ENCODE assay signal across 8 cellular contexts in the genomic region with DNA sequence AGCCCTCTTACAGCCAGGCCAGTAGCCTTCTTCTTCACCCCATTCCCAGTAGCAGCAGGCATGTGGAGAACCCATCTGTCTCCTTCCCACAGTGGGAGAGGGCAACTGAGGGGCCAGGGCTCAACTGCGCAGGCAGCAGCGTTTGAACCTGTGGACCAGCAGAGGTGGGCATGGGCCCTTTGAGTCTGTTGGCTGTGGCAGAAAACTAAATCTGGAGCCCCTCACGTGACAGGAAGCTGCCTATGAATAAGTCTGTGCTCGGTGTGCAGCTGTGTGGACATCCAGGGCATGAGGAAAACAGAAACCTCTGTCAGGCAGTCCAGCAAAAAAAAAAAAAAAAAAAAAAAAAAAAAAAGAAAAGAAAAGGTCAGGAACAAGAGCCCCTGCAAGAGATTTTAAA.
A peak's percentile ranks its signal among the peaks of the same experiment; 100 is the strongest.
DNase-seq lines count a peak whose midpoint lies in the region; ATAC-seq and TF ChIP-seq lines count a peak whose summit lies in the region.

No MANE protein-coding gene starts in this region.

- peak overlapping the region; percentile 75; the same call in 1 of the 2 replicates for H2AK5ac ChIP-seq in IMR-90 (ENCODE audit: low read depth, low read length)

- H2BK5ac ChIP-seq in IMR-90 (ENCODE audit: low read depth, low read length, poor library complexity, severe bottlenecking) = peak overlapping the region; percentile 38

- peak overlapping the region; percentile 71; the same call in 1 of the 2 replicates for H2BK120ac ChIP-seq in IMR-90 (ENCODE audit: low read depth, low read length)

- in situ Hi-C loops in IMR-90 (cut with MboI; ENCODE audit: low sequenced_read_pairs) = no loop called here

- peak overlapping the region; percentile 67 for H4K5ac ChIP-seq in IMR-90 (ENCODE audit: low read depth, low read length)

- no peak overlapping the region for H4K91ac ChIP-seq in IMR-90 (ENCODE audit: insufficient read depth, low read depth, low read length)

- no peak overlapping the region for H3K9ac ChIP-seq in IMR-90 (ENCODE audit: low read depth, low read length)

- H2AFZ ChIP-seq in IMR-90 (replicated peaks; ENCODE audit: low read length, poor library complexity) = peak overlapping the region; percentile 90

- H4K8ac ChIP-seq in IMR-90 (ENCODE audit: low read depth in 2 of 2, low read length in 2 of 2) = peak overlapping the region; percentile 37 to 86; a peak in 2 of 4 replicates

- H3K18ac ChIP-seq in IMR-90 (ENCODE audit: low read depth, low read length) = peak overlapping the region; percentile 27

- 0 out of 2 replicates have a peak overlapping the region, but pooled peaks have one; percentile 39 for H3K14ac ChIP-seq in IMR-90 (replicated peaks; ENCODE audit: low read depth, low read length)

- H3K9me1 ChIP-seq in IMR-90 (ENCODE audit: insufficient read depth, low read length) = peaks cover 7% of the 10 kb centered on the region; the same call in 1 of the 2 replicates

- H3K4me1 ChIP-seq in IMR-90 (ENCODE audit: control insufficient read depth, insufficient read depth, low read length) (peaks cover 15% of the 10 kb centered on the region), right atrium auricular region (no peaks in the 10 kb centered on the region)

- no peaks in the 10 kb centered on the region for H4K20me1 ChIP-seq in IMR-90 (ENCODE audit: insufficient read depth, low read length)

- no peaks in the 10 kb centered on the region for H3K27me3 ChIP-seq in IMR-90 (ENCODE audit: control insufficient read depth, insufficient read depth, low read length)
- H3K27me3 ChIP-seq in right atrium auricular region = no peaks in the 10 kb centered on the region

- no peaks in the 10 kb centered on the region for H3K36me3 ChIP-seq in IMR-90 (ENCODE audit: control insufficient read depth, insufficient read depth, low read length)
- no peaks in the 10 kb centered on the region for H3K36me3 ChIP-seq in right atrium auricular region

- H3K4me3 ChIP-seq in IMR-90 (ENCODE audit: insufficient read depth, low read depth, low read length) (no peak overlapping the region), fibroblast of pulmonary artery (replicated peaks; ENCODE audit: low read depth, low read length) (no peak overlapping the region), right atrium auricular region (no peak overlapping the region)

- POLR2A ChIA-PET in IMR-90 (lab: Charles Lee; ENCODE audit: unreplicated experiment) = no interaction called here
- POLR2A ChIA-PET in RWPE1 (lab: Yijun Ruan, JAX; ENCODE audit: low non-redundant PET) = no interaction called here

- H3K4me2 ChIP-seq in IMR-90 (ENCODE audit: low read depth, low read length) = no peak overlapping the region

- peak overlapping the region; percentile 74; the same call in 1 of the 2 replicates for H3K4ac ChIP-seq in IMR-90 (ENCODE audit: low read depth, low read length)

- H3K79me1 ChIP-seq in IMR-90 (ENCODE audit: low read depth in 1 of 2, low read length in 2 of 2) = no peaks in the 10 kb centered on the region

- no TSS peak for BruUV-seq in IMR-90 (replicated peaks; lab: Mats Ljungman, UMichigan)

- H2BK20ac ChIP-seq in IMR-90 (ENCODE audit: low read depth, low read length) = no peak overlapping the region

- CTCF ChIA-PET in IMR-90 (lab: Yijun Ruan, JAX) (no interaction called here), RWPE1 (lab: Yijun Ruan, JAX) (interaction anchor here (0.6 kb wide), 1 partner anchor 10 kb away, joined by 3 read pairs; no protein-coding TSS in a partner anchor)

- H3K27ac ChIP-seq in IMR-90 (ENCODE audit: insufficient read depth, low read length) = no peak overlapping the region
- H3K27ac ChIP-seq in right atrium auricular region = no peak overlapping the region
- H3K27ac ChIP-seq in RWPE1 = no peak overlapping the region

- peak overlapping the region; percentile 42 for H2AK9ac ChIP-seq in IMR-90 (replicated peaks; ENCODE audit: low read depth, low read length, poor library complexity)

- no peak for TF ChIP-seq RAD21 in IMR-90 (IDR thresholded peaks at IDR 0.05; ENCODE audit: low read length)

- H2BK15ac ChIP-seq in IMR-90 (ENCODE audit: low read depth, low read length) = 0 out of 3 replicates have a peak overlapping the region, but pooled peaks have one; percentile 68

- WGBS in IMR-90 (ENCODE audit: extremely low coverage in 2 of 2, insufficient read length in 1 of 2), 2 experiments = 45% methylated on average over 2 of the region's 4 CpGs; no CpG with 5 or more reads in 1 of the 2 experiments

- no peaks in the 10 kb centered on the region for H3K9me3 ChIP-seq in IMR-90 (ENCODE audit: control insufficient read depth, insufficient read depth, low read length)
- no peaks in the 10 kb centered on the region for H3K9me3 ChIP-seq in right atrium auricular region

- intact Hi-C loops in IMR-90 (cut with micrococcal nuclease) = no loop called here

- peak; percentile 64 for DNase-seq in IMR-90
- DNase-seq in fibroblast of pulmonary artery (ENCODE audit: low read depth) = peak; percentile 74
- DNase-seq in central memory CD4-positive, alpha-beta T cell = no peak
- DNase-seq in GDM1 (lab: John Stamatoyannopoulos, UW) = no peak
- no peak for DNase-seq in right atrium auricular region (ENCODE audit: low spot score)
- DNase-seq in RWPE1 (ENCODE audit: low spot score) = no peak

- ATAC-seq in GM21423 (IDR thresholded peaks at IDR 0.05; ENCODE audit: unreplicated experiment) = peak; percentile 75
- ATAC-seq in IMR-90 (ENCODE audit: low read depth) = peak; percentile 56

- TF ChIP-seq POLR2A in GM15510 (IDR thresholded peaks at IDR 0.05; ENCODE audit: borderline replicate concordance, extremely low read depth, insufficient read length) (peak; percentile 52), IMR-90 (IDR thresholded peaks at IDR 0.05; ENCODE audit: low read depth, low read length) (no peak)

- dilution Hi-C loops in IMR-90 (cut with HindIII; ENCODE audit: low sequenced_read_pairs, unreplicated experiment) = no loop called here

- 0 out of 2 replicates have a peak overlapping the region, but pooled peaks have one; percentile 37 for H3K23ac ChIP-seq in IMR-90 (ENCODE audit: low read depth, low read length)

- TF ChIP-seq CTCF in IMR-90 (conservative IDR thresholded peaks at IDR 0.05; ENCODE audit: low read depth, low read length) (no peak), fibroblast of pulmonary artery (IDR thresholded peaks at IDR 0.05; ENCODE audit: low read length, missing control alignments) (no peak), right atrium auricular region (IDR thresholded peaks at IDR 0.05) (no peak), RWPE1 (conservative IDR thresholded peaks at IDR 0.05; ENCODE audit: low read depth) (no peak)

- H3K56ac ChIP-seq in IMR-90 (ENCODE audit: extremely low read depth, insufficient read depth, low read length) = no peak overlapping the region

TF ChIP-seq in IMR-90, 13 proteins besides CTCF, POLR2A, EP300 and RAD21:
- no peak for TF ChIP-seq MAZ (IDR thresholded peaks at IDR 0.05; ENCODE audit: borderline replicate concordance, low read depth, low read length)
- TF ChIP-seq BHLHE40 (IDR thresholded peaks at IDR 0.05; ENCODE audit: low read depth, low read length) = peak; percentile 38; the same call in 1 of the 2 replicates
- TF ChIP-seq FOS (IDR thresholded peaks at IDR 0.05; ENCODE audit: low read depth, low read length) = no peak
- TF ChIP-seq RCOR1 (IDR thresholded peaks at IDR 0.05; ENCODE audit: insufficient replicate concordance, low read length) = no peak
- TF ChIP-seq, protein P1, sequence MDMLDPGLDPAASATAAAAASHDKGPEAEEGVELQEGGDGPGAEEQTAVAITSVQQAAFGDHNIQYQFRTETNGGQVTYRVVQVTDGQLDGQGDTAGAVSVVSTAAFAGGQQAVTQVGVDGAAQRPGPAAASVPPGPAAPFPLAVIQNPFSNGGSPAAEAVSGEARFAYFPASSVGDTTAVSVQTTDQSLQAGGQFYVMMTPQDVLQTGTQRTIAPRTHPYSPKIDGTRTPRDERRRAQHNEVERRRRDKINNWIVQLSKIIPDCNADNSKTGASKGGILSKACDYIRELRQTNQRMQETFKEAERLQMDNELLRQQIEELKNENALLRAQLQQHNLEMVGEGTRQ (IDR thresholded peaks at IDR 0.05; ENCODE audit: low read depth, low read length) = peak; percentile 86
- no peak for TF ChIP-seq MAFK (IDR thresholded peaks at IDR 0.05; ENCODE audit: low read depth, low read length)

Comparison
In these comparisons a context has a peak if more than half of its experiments do, and no peak if none do; other contexts are left out.
1. DNase-seq: peak in IMR-90 (single experiment) and fibroblast of pulmonary artery (single experiment); none in central memory CD4-positive, alpha-beta T cell (single experiment), GDM1 (single experiment), right atrium auricular region (single experiment) and RWPE1 (single experiment).